In genomic region chr5:176166427-176166826, GRCh38 we compare ENCODE assay signal across 11 cellular contexts.
"Had no signal": no experiment of that assay in that cellular context is flagged by ENCODE, and none has a peak within 500 bp of the region (broad histone marks: within the 10 kb centered on the region; RNA-seq: fewer than 3 reads in every experiment).

No MANE protein-coding gene starts in this region.

- H3K4me1 ChIP-seq: esophagus muscularis mucosa had no signal

- H3K27ac ChIP-seq: esophagus muscularis mucosa had no signal

- DNase-seq: activated CD4-positive, alpha-beta memory T cell treated with anti-CD3 and anti-CD28 coated beads for 36 hours; activated CD4-positive, alpha-beta T cell treated with anti-CD3 and anti-CD28 coated beads for 1 hour; activated gamma-delta T cell; activated naive CD8-positive, alpha-beta T cell treated with anti-CD3 and anti-CD28 coated beads for 36 hours; activated T-cell treated with anti-CD3 and anti-CD28 coated beads, Interleukin-2, amount 50 U/mL, for 4 hours; anterior cingulate cortex; foreskin melanocyte; kidney; stimulated activated CD4-positive, alpha-beta T cell treated with anti-CD3 and anti-CD28 coated beads, Interleukin-12 subunit alpha, Interleukin-12 subunit beta, amount 100 ng/mL, for 4 hours; stimulated activated naive CD4-positive, alpha-beta T cell treated with Interleukin-2 at 50 U/mL for 16 hours had no signal

- H3K36me3 ChIP-seq: esophagus muscularis mucosa had no signal

- H3K4me3 ChIP-seq: esophagus muscularis mucosa had no signal

- ATAC-seq: activated T-cell treated with anti-CD3 and anti-CD28 coated beads, Interleukin-2, amount 50 U/mL, for 4 hours had no signal

- H3K9me3 ChIP-seq: esophagus muscularis mucosa had no signal
